Comparison of ENCODE assay signal across 8 cellular contexts in the genomic region with DNA sequence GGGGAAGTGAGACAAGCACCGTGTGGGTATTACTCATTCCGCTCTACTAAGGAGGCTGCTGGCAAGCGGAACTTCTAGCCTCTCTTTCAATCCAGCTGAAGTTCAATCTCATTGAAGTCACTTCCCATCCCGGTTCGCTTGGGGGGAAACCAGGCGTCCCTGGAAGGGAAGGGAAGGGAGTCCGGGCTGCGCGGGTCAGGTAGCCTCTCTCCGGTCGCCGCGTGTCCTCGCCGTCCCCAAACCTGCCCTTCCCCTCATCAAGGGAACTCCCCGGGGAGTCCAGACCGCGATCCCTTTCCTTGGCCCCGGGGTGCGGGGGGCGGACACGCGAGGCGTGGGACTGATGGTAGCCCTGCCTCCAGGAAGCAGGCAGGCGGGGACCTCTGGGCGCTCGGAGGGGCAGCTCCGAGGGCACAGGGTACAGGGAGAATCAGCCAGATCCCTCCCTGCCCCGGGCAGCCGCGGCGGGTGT. TPM values are rescaled to one million over a fixed set of nuclear protein-coding genes. Genes with fewer than 3 reads are reported as not detected.
DNase-seq lines count a peak whose midpoint lies in the region; ATAC-seq, FAIRE-seq and TF ChIP-seq lines count a peak whose summit lies in the region.

No MANE protein-coding gene starts in this region.

- H3K27ac ChIP-seq in HUES48 (ENCODE audit: low read depth, low read length) (peak overlapping the region; percentile 18), K562 (ENCODE audit: extremely low read depth, low read depth, low read length) (peak overlapping the region; percentile 80), skeletal muscle tissue (ENCODE audit: low read depth, low read length) (peak overlapping the region; percentile 93)

- FAIRE-seq in K562 (lab: Jason Lieb, UNC) = peak; percentile 74

- peak; percentile 75 for DNase-seq in EH (ENCODE audit: low read depth)
- DNase-seq in T-helper 2 cell = peak in 4 of 5 experiments; percentile 55 to 92 (median 64)
- DNase-seq in K562 (ENCODE audit: extremely low read depth in 1 of 4, low spot score in 3 of 4) = peak; percentile 51 to 69 (median 55)
- DNase-seq in DMS153 (lab: John Stamatoyannopoulos, UW) = no peak

- H3K9me1 ChIP-seq in K562 (ENCODE audit: control insufficient read depth, insufficient read depth, low read length) = no peaks in the 10 kb centered on the region

- H3K9me3 ChIP-seq in HUES48 (ENCODE audit: control insufficient read depth, insufficient read depth, low read length) (no peaks in the 10 kb centered on the region), K562 (replicated peaks; ENCODE audit: control insufficient read depth, insufficient read depth, low read depth, low read length) (no peaks in the 10 kb centered on the region), iPS-15b (ENCODE audit: control insufficient read depth, insufficient read depth, low read length) (no peaks in the 10 kb centered on the region), skeletal muscle tissue (ENCODE audit: control insufficient read depth in 3 of 3, low read length in 3 of 3) (no peaks in the 10 kb centered on the region)

- H4K20me1 ChIP-seq in K562 (replicated peaks; ENCODE audit: control insufficient read depth, insufficient read depth, low read length) = peaks cover 8% of the 10 kb centered on the region; the same call in 1 of the 2 replicates

- no peak for TF ChIP-seq CTCF in K562 (IDR thresholded peaks at IDR 0.05 in 2 of 3, conservative IDR thresholded peaks at IDR 0.05 in 1 of 3; ENCODE audit: insufficient read depth in 2 of 3, low read depth in 1 of 3, low read length in 3 of 3)

- peak overlapping the region; percentile 86 for H3K4me2 ChIP-seq in K562 (ENCODE audit: insufficient read depth, low read length)

- WGBS in K562 (ENCODE audit: insufficient coverage, low coverage, missing lambda C conversion rate) = under 1% methylated on average over 28 of the region's 32 CpGs

- TF ChIP-seq POLR2A in K562 (conservative IDR thresholded peaks at IDR 0.05) = no peak; the same call in 1 of the 2 replicates

- H3K9ac ChIP-seq in HUES48 (ENCODE audit: low read depth, low read length) (peak overlapping the region; percentile 65; the same call in 1 of the 2 replicates), K562 (ENCODE audit: insufficient read depth in 1 of 2, low read depth in 2 of 2, low read length in 2 of 2) (peak overlapping the region; percentile 84 to 95), iPS-15b (ENCODE audit: low read depth, low read length) (peak overlapping the region; percentile 55), skeletal muscle tissue (ENCODE audit: low read depth in 1 of 3, low read length in 3 of 3) (peak overlapping the region; percentile 71 to 89 (median 88))

- intact Hi-C loops in K562 (cut with micrococcal nuclease) = no loop called here

- peak overlapping the region; percentile 98 for H2AFZ ChIP-seq in K562 (ENCODE audit: low read depth, low read length)

- TSS peak; percentile 94 for BruUV-seq in K562 (replicated peaks; lab: Mats Ljungman, UMichigan)

- no peak for TF ChIP-seq EP300 in K562 (IDR thresholded peaks at IDR 0.05; ENCODE audit: low read length)

- H3K79me2 ChIP-seq in K562 (ENCODE audit: control insufficient read depth, insufficient read depth, low read length) = peaks cover 8% of the 10 kb centered on the region; the same call in 2 of the 3 replicates

- H3K4me1 ChIP-seq in HUES48 (ENCODE audit: control insufficient read depth, insufficient read depth, low read length) (peaks cover 13% of the 10 kb centered on the region; the same call in 1 of the 2 replicates), K562 (replicated peaks in 1 of 2; ENCODE audit: control insufficient read depth in 2 of 2, insufficient read depth in 2 of 2, low read length in 2 of 2) (peaks cover 7 to 26% of the 10 kb centered on the region in 2 experiments; a peak in 3 of 5 replicates), iPS-15b (ENCODE audit: control insufficient read depth, insufficient read depth, low read length) (no peaks in the 10 kb centered on the region), skeletal muscle tissue (ENCODE audit: control insufficient read depth in 3 of 3, insufficient read depth in 3 of 3, low read length in 3 of 3) (peaks cover 14 to 24% (median 23%) of the 10 kb centered on the region in 3 donors)

- peak; percentile 75 for ATAC-seq in GM21390 (IDR thresholded peaks at IDR 0.05; ENCODE audit: unreplicated experiment)
- ATAC-seq in K562 = peak; percentile 70

- POLR2A ChIA-PET in K562 (lab: Yijun Ruan, JAX) = interaction anchor here (1.1 kb wide), 1 partner anchor 50 kb away, joined by 3 read pairs; no protein-coding TSS in a partner anchor

- in situ Hi-C loops in K562 (cut with MboI) = no loop called here

- H3K4me3 ChIP-seq in HUES48 (ENCODE audit: low read depth, low read length) = peak overlapping the region; percentile 99
- H3K4me3 ChIP-seq in K562 = peak overlapping the region; percentile 89
- peak overlapping the region; percentile 77 for H3K4me3 ChIP-seq in iPS-15b (ENCODE audit: low read depth, low read length)
- peak overlapping the region; percentile 89 to 92 (median 92) for H3K4me3 ChIP-seq in skeletal muscle tissue (ENCODE audit: low read length in 3 of 3)

- H3K27me3 ChIP-seq in HUES48 (ENCODE audit: control insufficient read depth, insufficient read depth, low read length) (peaks cover 57% of the 10 kb centered on the region), K562 (ENCODE audit: control insufficient read depth in 2 of 2, insufficient read depth in 2 of 2, low read length in 2 of 2) (peaks cover 3 to 5% of the 10 kb centered on the region in 2 experiments; a peak in 3 of 5 replicates), iPS-15b (ENCODE audit: control insufficient read depth, insufficient read depth, low read length) (peaks cover 61% of the 10 kb centered on the region), skeletal muscle tissue (ENCODE audit: control insufficient read depth in 3 of 3, insufficient read depth in 3 of 3, low read length in 3 of 3) (no peaks in the 10 kb centered on the region)

- CTCF ChIA-PET in K562 (lab: Yijun Ruan, JAX; ENCODE audit: low intra/inter-chr PET ratio) = no interaction called here

- no peaks in the 10 kb centered on the region for H3K36me3 ChIP-seq in HUES48 (ENCODE audit: control insufficient read depth, insufficient read depth, low read length)
- no peaks in the 10 kb centered on the region for H3K36me3 ChIP-seq in K562 (ENCODE audit: control insufficient read depth, insufficient read depth, low read length)
- no peaks in the 10 kb centered on the region for H3K36me3 ChIP-seq in iPS-15b (ENCODE audit: control insufficient read depth, insufficient read depth, low read length)
- H3K36me3 ChIP-seq in skeletal muscle tissue (ENCODE audit: control insufficient read depth in 3 of 3, insufficient read depth in 3 of 3, low read length in 3 of 3) = no peaks in the 10 kb centered on the region

- no peak for TF ChIP-seq RAD21 in K562 (CRISPR knock-in tag; conservative IDR thresholded peaks at IDR 0.05 in 1 of 2, IDR thresholded peaks at IDR 0.05 in 1 of 2)

TF ChIP-seq in K562, 482 proteins besides CTCF, POLR2A, EP300 and RAD21 (continues in another document):
- TF ChIP-seq SREBF2 (CRISPR knock-in tag; IDR thresholded peaks at IDR 0.05) (no peak), ZNF134 (CRISPR knock-in tag; conservative IDR thresholded peaks at IDR 0.05) (no peak), MTA3 (IDR thresholded peaks at IDR 0.05; ENCODE audit: borderline replicate concordance) (0 out of 2 replicates have a peak, but pooled peaks have one; percentile 11), ZNF354B (CRISPR knock-in tag; IDR thresholded peaks at IDR 0.05) (no peak), C11orf30 (IDR thresholded peaks at IDR 0.05; ENCODE audit: low read depth) (no peak), DMBX1 (CRISPR knock-in tag; IDR thresholded peaks at IDR 0.05; ENCODE audit: borderline replicate concordance) (no peak), ELF2 (CRISPR knock-in tag; IDR thresholded peaks at IDR 0.05) (no peak), TARDBP (IDR thresholded peaks at IDR 0.05) (no peak), PHB (CRISPR knock-in tag; IDR thresholded peaks at IDR 0.05) (no peak), ZNF146 (CRISPR knock-in tag; IDR thresholded peaks at IDR 0.05; ENCODE audit: unreplicated experiment) (no peak), ELF1 (tag; IDR thresholded peaks at IDR 0.05) (no peak), POLR3A (IDR thresholded peaks at IDR 0.05; ENCODE audit: borderline replicate concordance, extremely low read depth, insufficient read depth, insufficient read length) (no peak), THRB (CRISPR knock-in tag; conservative IDR thresholded peaks at IDR 0.05) (no peak), GATAD2A (IDR thresholded peaks at IDR 0.05) (no peak), ZNF197 (CRISPR knock-in tag; IDR thresholded peaks at IDR 0.05; ENCODE audit: low read depth) (no peak)

RNA-seq across cellular contexts. Expression of gene ZEB1, which starts 0.6 kb away (rescaled TPM):
- 5.3 and 22.2 TPM in 2 replicates for total RNA-seq in K562 (2011; cell fraction: chromatin; rRNA removed; ENCODE audit: low replicate concordance)
- 2.7 and 6.1 TPM in 2 replicates for total RNA-seq in K562 (2011; cell fraction: nucleolus; rRNA removed)
- 10.0 and 20.7 TPM in 2 replicates for total RNA-seq in K562 (2011; cell fraction: nucleoplasm; rRNA removed)
- total RNA-seq in K562 (2014; rRNA removed) (3.3 and 3.8 TPM in 2 replicates), K562 (2014; rRNA removed; fragmentation: Illumina TruSeq; extraction: Trizol) (8.4 and 10.3 TPM in 2 replicates), K562 (2015; rRNA removed; fragmentation: Illumina TruSeq; extraction: Trizol) (6.6 and 7.8 TPM in 2 replicates), K562 (2021) (6.6 and 7.0 TPM in 2 replicates), skeletal muscle tissue (67.3 TPM)
- polyA plus RNA-seq in K562 (2011; rRNA removed) (4.3 and 4.9 TPM in 2 replicates), K562 (2014; fragmentation: Illumina TruSeq; extraction: Trizol) (4.9 and 5.7 TPM in 2 replicates), K562 (2014; fragmentation: Nextera tagmentation; extraction: Ambion mirVana) (1 to 10 TPM; 3.4 to 4.6 TPM), K562 (2014; rRNA removed) (2.1 and 2.9 TPM in 2 replicates)
- 0.69 and 1.5 TPM in 2 replicates for polyA plus RNA-seq in K562 (2011; cell fraction: cytosol; rRNA removed)
- 4.0 and 4.4 TPM in 2 replicates for polyA plus RNA-seq in K562 (2011; cell fraction: nucleus; rRNA removed)
- 3.2 and 4.1 TPM in 2 replicates for polyA plus RNA-seq in K562 (2012)
- 24.4 and 33.0 TPM in 2 replicates for polyA minus RNA-seq in K562 (2011; rRNA and poly(A)+ RNA removed)
- polyA minus RNA-seq in K562 (2011; cell fraction: cytosol; rRNA and poly(A)+ RNA removed) = 3.7 and 8.3 TPM in 2 replicates
- 8.9 and 24.9 TPM in 2 replicates for polyA minus RNA-seq in K562 (2011; cell fraction: nucleus; rRNA and poly(A)+ RNA removed)

Comparison
In these comparisons a context has a peak if more than half of its experiments do, and no peak if none do; other contexts are left out.
1. H3K27ac ChIP-seq: peak in every context shown above with its lines; median percentile 93 in skeletal muscle tissue; 80 in K562; 18 in HUES48.